Comparison of ENCODE assay signal across 8 cellular contexts in the genomic region with DNA sequence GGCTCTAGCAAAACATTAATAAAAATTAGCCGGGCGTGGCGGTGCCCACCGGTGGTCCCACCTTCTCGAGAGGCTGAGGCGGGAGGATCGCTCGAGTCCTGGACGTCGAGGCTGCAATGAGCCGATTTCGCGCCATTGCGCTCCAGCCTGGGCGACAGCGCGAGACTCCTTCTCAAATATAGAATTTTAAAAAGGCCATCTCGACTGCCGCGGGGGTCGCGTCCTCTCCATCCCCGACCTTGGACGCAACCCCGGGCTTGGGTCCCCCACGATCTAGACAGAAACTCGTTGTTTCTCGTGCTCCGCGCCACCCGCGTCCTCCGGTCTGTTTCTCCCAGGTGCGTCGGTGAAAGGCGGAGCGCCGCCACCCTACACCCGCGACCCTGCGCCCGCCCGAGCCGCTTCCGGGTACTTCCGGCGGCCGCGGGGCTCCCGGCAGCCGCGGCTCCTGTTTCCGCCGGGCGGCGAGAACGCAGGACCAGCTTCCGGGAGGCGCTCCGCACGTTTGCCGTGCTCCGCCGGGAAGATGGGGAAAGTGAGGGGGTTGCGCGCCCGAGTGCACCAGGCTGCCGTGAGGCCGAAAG. TPM values are rescaled to one million over a fixed set of nuclear protein-coding genes. Genes with fewer than 3 reads are reported as not detected.
A peak's percentile ranks its signal among the peaks of the same experiment; 100 is the strongest.
DNase-seq lines count a peak whose midpoint lies in the region; ATAC-seq, FAIRE-seq and TF ChIP-seq lines count a peak whose summit lies in the region.

A gene with protein sequence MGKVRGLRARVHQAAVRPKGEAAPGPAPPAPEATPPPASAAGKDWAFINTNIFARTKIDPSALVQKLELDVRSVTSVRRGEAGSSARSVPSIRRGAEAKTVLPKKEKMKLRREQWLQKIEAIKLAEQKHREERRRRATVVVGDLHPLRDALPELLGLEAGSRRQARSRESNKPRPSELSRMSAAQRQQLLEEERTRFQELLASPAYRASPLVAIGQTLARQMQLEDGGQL (plus strand): TSS at position 498 of the 584 bp plus-strand sequence. CDS start 29 bp downstream, at position 527.

- FAIRE-seq in A549 (lab: Jason Lieb, UNC) = no peak

- 0 out of 5 replicates have a peak, but pooled peaks of 1 of the 2 experiments have one; percentile 15 for TF ChIP-seq RAD21 in A549 (conservative IDR thresholded peaks at IDR 0.05 in 1 of 2, IDR thresholded peaks at IDR 0.05 in 1 of 2)

- DNase-seq in A549 (ENCODE audit: low read depth in 1 of 2, low spot score in 1 of 2) (peak; percentile 72 to 75), NCI-H510A treated with DMSO at 0.1 percent for 48 hours (lab: John Stamatoyannopoulos, UW) (peak; percentile 73), coronary artery (ENCODE audit: low spot score) (no peak), left lobe of liver (ENCODE audit: low spot score) (peak; percentile 81)
- peak; percentile 95 for DNase-seq in activated CD4-positive, alpha-beta T cell treated with anti-CD3 and anti-CD28 coated beads, Interleukin-2, amount 10 ng/mL, durations not matched to agents 24 days and 14 days
- peak; percentile 84 to 87 for DNase-seq in stimulated activated CD4-positive, alpha-beta T cell treated with anti-CD3 and anti-CD28 coated beads, Interleukin-2, amount 100 ng/mL, for 24 hours

- no peak for TF ChIP-seq CTCF in A549 (IDR thresholded peaks at IDR 0.05)
- TF ChIP-seq CTCF in coronary artery (IDR thresholded peaks at IDR 0.05) = no peak

- H3K4me3 ChIP-seq in A549 (peak within 1 kb of the TSS; percentile 83), coronary artery (peak within 1 kb of the TSS; percentile 81)

- WGBS in A549 (ENCODE audit: missing lambda C conversion rate) = 3% methylated on average over 36 of the region's 69 CpGs

- peak; percentile 96 to 98 for ATAC-seq in A549
- peak; percentile 56 for ATAC-seq in GM18517 (IDR thresholded peaks at IDR 0.05; ENCODE audit: unreplicated experiment)
- ATAC-seq in HG03139 (IDR thresholded peaks at IDR 0.05; ENCODE audit: unreplicated experiment) = peak; percentile 66
- ATAC-seq in left lobe of liver = peak; percentile 92

- intact Hi-C loops in activated CD4-positive, alpha-beta T cell treated with anti-CD3 and anti-CD28 coated beads, Interleukin-2, amount 10 ng/mL, durations not matched to agents 24 days and 14 days (cut with micrococcal nuclease) = loop anchor here (5.0 kb wide), 1 partner anchor 138 kb away; no protein-coding TSS in a partner anchor

- H3K27me3 Mint-ChIP-seq in activated CD4-positive, alpha-beta T cell treated with anti-CD3 and anti-CD28 coated beads, Interleukin-2, amount 10 ng/mL, durations not matched to agents 24 days and 14 days = no peaks in the 10 kb centered on the region

- POLR2A ChIA-PET in A549 (lab: Yijun Ruan, JAX) = interaction anchor here (1.0 to 1.2 kb wide), 3 partner anchors 12 to 66 kb away, joined by 3 to 9 read pairs (median 3); partner anchors contain the start of gene PTTG1IP

- peaks cover 16% of the 10 kb centered on the region; the same call in 2 of the 3 replicates for H3K4me1 ChIP-seq in A549

- peak within 1 kb of the TSS; percentile 86 for H3K27ac Mint-ChIP-seq in activated CD4-positive, alpha-beta T cell treated with anti-CD3 and anti-CD28 coated beads, Interleukin-2, amount 10 ng/mL, durations not matched to agents 24 days and 14 days

- H3K27ac ChIP-seq in A549 (peak within 1 kb of the TSS; percentile 87 to 99), coronary artery (peak within 1 kb of the TSS; percentile 24 to 28)

- CTCF ChIA-PET in A549 (lab: Yijun Ruan, JAX) = interaction anchor here (0.8 to 1.8 kb wide), 3 partner anchors 10 to 201 kb away, joined by 4 to 6 read pairs (median 4); partner anchors contain the start of gene UBE2G2

- H3K4me3 Mint-ChIP-seq in activated CD4-positive, alpha-beta T cell treated with anti-CD3 and anti-CD28 coated beads, Interleukin-2, amount 10 ng/mL, durations not matched to agents 24 days and 14 days = peak within 1 kb of the TSS; percentile 98

- peaks cover 20% of the 10 kb centered on the region for H3K36me3 Mint-ChIP-seq in activated CD4-positive, alpha-beta T cell treated with anti-CD3 and anti-CD28 coated beads, Interleukin-2, amount 10 ng/mL, durations not matched to agents 24 days and 14 days (ENCODE audit: low read depth)

- TF ChIP-seq POLR2A in A549 (IDR thresholded peaks at IDR 0.05; ENCODE audit: low read length) = peak; percentile 80

- H3K9me3 Mint-ChIP-seq in activated CD4-positive, alpha-beta T cell treated with anti-CD3 and anti-CD28 coated beads, Interleukin-2, amount 10 ng/mL, durations not matched to agents 24 days and 14 days = no peaks in the 10 kb centered on the region

- no peaks in the 10 kb centered on the region for H3K9me3 ChIP-seq in A549

- H3K4me2 ChIP-seq in A549 = peak within 1 kb of the TSS; percentile 96

- peaks cover 30% of the 10 kb centered on the region for H3K4me1 Mint-ChIP-seq in activated CD4-positive, alpha-beta T cell treated with anti-CD3 and anti-CD28 coated beads, Interleukin-2, amount 10 ng/mL, durations not matched to agents 24 days and 14 days

- no peak for TF ChIP-seq EP300 in A549 (IDR thresholded peaks at IDR 0.05)

TF ChIP-seq in A549, 52 proteins besides CTCF, POLR2A, EP300 and RAD21 (continues in another document):
- TF ChIP-seq E2F6 (IDR thresholded peaks at IDR 0.05; ENCODE audit: borderline replicate concordance, low read depth) (peak; percentile 78; the same call in 1 of the 2 replicates), TFCP2L1 (CRISPR knock-in tag; IDR thresholded peaks at IDR 0.05) (no peak), CHD4 (IDR thresholded peaks at IDR 0.05; ENCODE audit: borderline replicate concordance) (no peak), PHF8 (IDR thresholded peaks at IDR 0.05; ENCODE audit: borderline replicate concordance, low read depth) (peak; percentile 52; the same call in 1 of the 2 replicates), RCOR1 (IDR thresholded peaks at IDR 0.05; ENCODE audit: low read depth, low read length) (no peak), CBX8 (IDR thresholded peaks at IDR 0.05) (no peak), CEBPB (IDR thresholded peaks at IDR 0.05) (no peak), EHF (CRISPR knock-in tag; IDR thresholded peaks at IDR 0.05) (no peak; the same call in 1 of the 2 replicates), RNF2 (IDR thresholded peaks at IDR 0.05; ENCODE audit: borderline replicate concordance, low read depth) (no peak), TP53 (CRISPR knock-in tag; IDR thresholded peaks at IDR 0.05) (no peak), MAZ (IDR thresholded peaks at IDR 0.05; ENCODE audit: borderline replicate concordance, low read depth, low read length) (0 out of 2 replicates have a peak, but pooled peaks have one; percentile 58), NPAS2 (CRISPR knock-in tag; IDR thresholded peaks at IDR 0.05; ENCODE audit: borderline replicate concordance) (no peak), ZFP36 (IDR thresholded peaks at IDR 0.05; ENCODE audit: borderline replicate concordance, partially characterized antibody) (no peak), MYC (IDR thresholded peaks at IDR 0.05; ENCODE audit: borderline replicate concordance, low read length) (no peak), USF2 (IDR thresholded peaks at IDR 0.05) (no peak)
- TF ChIP-seq, protein P1, sequence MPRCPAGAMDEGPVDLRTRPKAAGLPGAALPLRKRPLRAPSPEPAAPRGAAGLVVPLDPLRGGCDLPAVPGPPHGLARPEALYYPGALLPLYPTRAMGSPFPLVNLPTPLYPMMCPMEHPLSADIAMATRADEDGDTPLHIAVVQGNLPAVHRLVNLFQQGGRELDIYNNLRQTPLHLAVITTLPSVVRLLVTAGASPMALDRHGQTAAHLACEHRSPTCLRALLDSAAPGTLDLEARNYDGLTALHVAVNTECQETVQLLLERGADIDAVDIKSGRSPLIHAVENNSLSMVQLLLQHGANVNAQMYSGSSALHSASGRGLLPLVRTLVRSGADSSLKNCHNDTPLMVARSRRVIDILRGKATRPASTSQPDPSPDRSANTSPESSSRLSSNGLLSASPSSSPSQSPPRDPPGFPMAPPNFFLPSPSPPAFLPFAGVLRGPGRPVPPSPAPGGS (IDR thresholded peaks at IDR 0.05) = peak; percentile 76
- TF ChIP-seq, protein P2, sequence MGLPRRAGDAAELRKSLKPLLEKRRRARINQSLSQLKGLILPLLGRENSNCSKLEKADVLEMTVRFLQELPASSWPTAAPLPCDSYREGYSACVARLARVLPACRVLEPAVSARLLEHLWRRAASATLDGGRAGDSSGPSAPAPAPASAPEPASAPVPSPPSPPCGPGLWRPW (IDR thresholded peaks at IDR 0.05) = no peak

RNA-seq across cellular contexts. Expression of the gene that starts here (rescaled TPM):
- polyA plus RNA-seq in A549 (2011; rRNA removed) (12.7 and 26.9 TPM in 2 replicates), A549 (2017; fragmentation: RNase III; extraction: RNeasy Plus Mini Kit Qiagen cat#74134 plus additional on column Dnase treatment) (40.4 to 43.1 TPM (median 40.6 TPM) in 3 replicates)
- polyA plus RNA-seq in A549 (2012; cell fraction: cytosol; rRNA removed) = 46.9 and 53.8 TPM in 2 replicates
- polyA plus RNA-seq in A549 (2012; cell fraction: nucleus; rRNA removed) = 34.0 and 36.1 TPM in 2 replicates
- polyA minus RNA-seq in A549 (2011; rRNA and poly(A)+ RNA removed) = 6.0 and 9.4 TPM in 2 replicates
- total RNA-seq in activated CD4-positive, alpha-beta T cell treated with anti-CD3 and anti-CD28 coated beads, Interleukin-2, amount 10 ng/mL, durations not matched to agents 24 days and 14 days = 74.6 and 80.8 TPM in 2 replicates
- 19.1 TPM for total RNA-seq in left lobe of liver
